In the genomic region with DNA sequence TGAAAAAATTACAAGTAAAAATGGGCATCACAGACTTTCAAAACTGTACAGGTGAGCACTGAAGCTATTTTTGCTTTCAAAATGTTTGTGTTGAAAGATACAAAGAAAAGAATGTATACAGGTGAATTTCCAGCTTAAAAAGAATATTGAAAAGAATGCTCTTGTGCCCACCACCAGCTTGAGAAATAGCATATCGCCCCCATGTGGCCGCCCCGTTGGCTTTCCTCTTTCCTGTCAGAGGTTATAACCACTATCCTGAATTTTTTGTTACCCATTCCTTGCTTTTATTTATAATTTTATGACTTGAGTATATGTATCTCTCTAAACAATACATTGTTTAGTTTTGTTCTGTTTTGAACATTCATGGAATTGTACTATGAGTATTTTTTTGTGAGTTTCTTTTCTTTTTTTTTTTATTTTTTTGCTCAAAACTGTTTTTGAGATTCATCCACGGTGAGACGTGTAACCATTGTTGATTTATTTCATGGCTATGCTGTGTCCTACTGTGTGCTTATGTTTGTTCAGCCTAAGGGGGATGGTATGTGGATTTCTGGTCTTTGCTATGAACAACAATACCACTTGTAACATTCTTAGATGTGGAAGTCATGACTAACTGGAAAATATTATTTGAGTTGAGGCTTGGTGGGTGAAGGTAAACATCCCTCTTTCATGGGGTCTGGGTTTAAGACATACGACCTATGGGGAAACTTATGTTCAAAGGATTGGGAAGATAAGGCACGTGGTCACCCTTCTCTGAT, we compare ENCODE assay signal across 9 cellular contexts. TPM values are rescaled to one million over a fixed set of nuclear protein-coding genes. Genes with fewer than 3 reads are reported as not detected.
A peak's percentile ranks its signal among the peaks of the same experiment; 100 is the strongest.
DNase-seq lines count a peak whose midpoint lies in the region; ATAC-seq and TF ChIP-seq lines count a peak whose summit lies in the region.
"Had no signal": no experiment of that assay in that cellular context is flagged by ENCODE, and none has a peak within 500 bp of the region (broad histone marks: within the 10 kb centered on the region; RNA-seq: fewer than 3 reads in every experiment).

No MANE protein-coding gene starts in this region.

- intact Hi-C loops in posterior cingulate gyrus (cut with DNase I): no loop called here

- H3K36me3 Mint-ChIP-seq in activated T-cell treated with anti-CD3 and anti-CD28 coated beads, Interleukin-2, amount 50 U/mL, for 24 hours (ENCODE audit: low read depth): no peaks in the 10 kb centered on the region

- no peak overlapping the region for H3K4me3 ChIP-seq in astrocyte of the spinal cord (ENCODE audit: low read depth, low read length)

- no peak overlapping the region for H3K4me3 Mint-ChIP-seq in activated T-cell treated with anti-CD3 and anti-CD28 coated beads, Interleukin-2, amount 50 U/mL, for 24 hours
- H3K4me3 Mint-ChIP-seq: dendritic cell treated with granulocyte-macrophage colony-stimulating factor and Interleukin-4, amounts not matched to agents 40 ng/mL and 50 ng/mL, for 4 days had no signal

- no peaks in the 10 kb centered on the region for H3K9me3 Mint-ChIP-seq in activated T-cell treated with anti-CD3 and anti-CD28 coated beads, Interleukin-2, amount 50 U/mL, for 24 hours
- H3K9me3 Mint-ChIP-seq: dendritic cell treated with granulocyte-macrophage colony-stimulating factor and Interleukin-4, amounts not matched to agents 40 ng/mL and 50 ng/mL, for 4 days had no signal

- peak; percentile 79 for TF ChIP-seq CTCF in astrocyte of the spinal cord (IDR thresholded peaks at IDR 0.05; ENCODE audit: low read depth, low read length)

- H3K27me3 Mint-ChIP-seq in activated T-cell treated with anti-CD3 and anti-CD28 coated beads, Interleukin-2, amount 50 U/mL, for 24 hours: peaks cover 62% of the 10 kb centered on the region

- in situ Hi-C loops in astrocyte of the spinal cord (cut with HindIII; ENCODE audit: low sequenced_read_pairs): no loop called here

- no peak overlapping the region for H3K27ac Mint-ChIP-seq in activated T-cell treated with anti-CD3 and anti-CD28 coated beads, Interleukin-2, amount 50 U/mL, for 24 hours
- H3K27ac Mint-ChIP-seq: dendritic cell treated with granulocyte-macrophage colony-stimulating factor and Interleukin-4, amounts not matched to agents 40 ng/mL and 50 ng/mL, for 4 days had no signal

- H3K4me1 Mint-ChIP-seq in activated T-cell treated with anti-CD3 and anti-CD28 coated beads, Interleukin-2, amount 50 U/mL, for 24 hours (ENCODE audit: low read depth): peaks cover 8% of the 10 kb centered on the region

- no peak for ATAC-seq in GM19467 (IDR thresholded peaks at IDR 0.05; ENCODE audit: unreplicated experiment)
- ATAC-seq in esophagus mucosa: no peak

- peak; percentile 12 for DNase-seq in activated T-cell treated with anti-CD3 and anti-CD28 coated beads for 48 hours (ENCODE audit: low read depth)
- no peak for DNase-seq in activated T-cell treated with anti-CD3 and anti-CD28 coated beads, Interleukin-2, amount 50 U/mL, for 24 hours
- peak; percentile 39 for DNase-seq in M059J (ENCODE audit: low read depth)
- DNase-seq in astrocyte of the spinal cord (ENCODE audit: low read depth, low spot score): peak; percentile 29
- peak in 6 of 10 donors; percentile 29 to 88 (median 50) for DNase-seq in posterior cingulate gyrus
- DNase-seq in mesenteric fat pad (ENCODE audit: low spot score): no peak

RNA-seq across cellular contexts. Expression of a gene that starts 11.6 kb away (rescaled TPM):
- 1.9 and 4.2 TPM in 2 replicates for total RNA-seq in M059J (2014; rRNA removed; shearing (Covaris generic))
- total RNA-seq in mesenteric fat pad (not detected), esophagus mucosa (not detected)

Comparison
In these comparisons a context has a peak if more than half of its experiments do, and no peak if none do; other contexts are left out.
1. DNase-seq: peak in activated T-cell treated with anti-CD3 and anti-CD28 coated beads for 48 hours (single experiment), M059J (single experiment), astrocyte of the spinal cord (single experiment) and posterior cingulate gyrus (6 of 10); none in activated T-cell treated with anti-CD3 and anti-CD28 coated beads, Interleukin-2, amount 50 U/mL, for 24 hours (single experiment) and mesenteric fat pad (single experiment).